In the genomic region with DNA sequence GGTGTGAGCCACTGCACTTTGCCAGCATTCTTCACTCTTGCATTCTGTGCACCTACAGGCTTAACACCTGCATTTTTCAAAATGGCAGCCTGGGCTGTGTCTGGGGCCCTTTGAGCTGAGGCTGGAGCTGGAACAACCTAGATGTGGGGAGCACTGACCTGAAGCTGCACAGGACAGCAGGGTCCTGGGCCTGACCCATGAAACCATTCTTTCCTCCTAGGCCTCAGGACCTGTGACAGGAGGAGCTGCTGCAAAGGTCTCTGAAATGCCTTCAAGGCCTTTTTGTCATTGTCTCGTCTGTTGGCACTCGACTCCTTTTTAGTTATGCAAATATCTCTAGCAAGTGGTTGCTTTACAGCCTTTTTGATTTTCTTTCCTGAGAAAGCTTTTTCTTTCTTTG, we compare ENCODE assay signal across 22 cellular contexts.
"Had no signal": no experiment of that assay in that cellular context is flagged by ENCODE, and none has a peak within 500 bp of the region (broad histone marks: within the 10 kb centered on the region; RNA-seq: fewer than 3 reads in every experiment).

No MANE protein-coding gene starts in this region.

- H3K4me3 Mint-ChIP-seq: activated CD4-positive, alpha-beta memory T cell treated with anti-CD3 and anti-CD28 coated beads for 36 hours; activated CD4-positive, alpha-beta T cell treated with anti-CD3 and anti-CD28 coated beads for 36 hours; activated CD4-positive, alpha-beta T cell treated with anti-CD3 and anti-CD28 coated beads, Interleukin-2, amount 10 ng/mL, durations not matched to agents 24 days and 14 days; activated CD8-positive, alpha-beta memory T cell treated with anti-CD3 and anti-CD28 coated beads, Interleukin-2, amount 10 ng/mL, durations not matched to agents 7 days and 5 days; activated CD8-positive, alpha-beta T cell treated with anti-CD3 and anti-CD28 coated beads, Interleukin-2, amount 10 ng/mL, durations not matched to agents 7 days and 5 days; activated naive CD4-positive, alpha-beta T cell treated with anti-CD3 and anti-CD28 coated beads, Interleukin-2, amount 10 ng/mL, durations not matched to agents 7 days and 5 days; activated naive CD8-positive, alpha-beta T cell; activated T-helper 1 cell treated with anti-CD3 and anti-CD28 coated beads, Interleukin-12 subunit alpha, Interleukin-12 subunit beta, Interleukin-2, Interleukin-4 antibody, amounts not matched to agents 30 ng/mL and 10 ng/mL and 1 ng/mL, durations not matched to agents 14 hours and 24 hours and 36 hours; central memory CD8-positive, alpha-beta T cell had no signal

- H3K27ac Mint-ChIP-seq: activated CD4-positive, alpha-beta memory T cell treated with anti-CD3 and anti-CD28 coated beads for 36 hours; activated CD4-positive, alpha-beta T cell treated with anti-CD3 and anti-CD28 coated beads for 36 hours; activated CD4-positive, alpha-beta T cell treated with anti-CD3 and anti-CD28 coated beads, Interleukin-2, amount 10 ng/mL, durations not matched to agents 24 days and 14 days; activated CD8-positive, alpha-beta memory T cell treated with anti-CD3 and anti-CD28 coated beads, Interleukin-2, amount 10 ng/mL, durations not matched to agents 7 days and 5 days; activated CD8-positive, alpha-beta T cell treated with anti-CD3 and anti-CD28 coated beads, Interleukin-2, amount 10 ng/mL, durations not matched to agents 7 days and 5 days; activated naive CD4-positive, alpha-beta T cell treated with anti-CD3 and anti-CD28 coated beads, Interleukin-2, amount 10 ng/mL, durations not matched to agents 7 days and 5 days; activated naive CD8-positive, alpha-beta T cell; activated T-helper 1 cell treated with anti-CD3 and anti-CD28 coated beads, Interleukin-12 subunit alpha, Interleukin-12 subunit beta, Interleukin-2, Interleukin-4 antibody, amounts not matched to agents 30 ng/mL and 10 ng/mL and 1 ng/mL, durations not matched to agents 14 hours and 24 hours and 36 hours; activated T-helper 2 cell treated with anti-CD3 and anti-CD28 coated beads, Interferon-gamma antibody, Interleukin-2, Interleukin-4, amounts not matched to agents 10 μg/mL and 5 μg/mL and 100 μg/mL, durations not matched to agents 14 hours and 24 hours and 36 hours had no signal

- H3K36me3 ChIP-seq: brain microvascular endothelial cell had no signal

- ATAC-seq: activated CD4-positive, alpha-beta T cell treated with anti-CD3 and anti-CD28 coated beads for 36 hours; activated CD8-positive, alpha-beta memory T cell treated with anti-CD3 and anti-CD28 coated beads, Interleukin-2, amount 10 ng/mL, durations not matched to agents 7 days and 5 days; activated CD8-positive, alpha-beta T cell treated with anti-CD3 and anti-CD28 coated beads, Interleukin-2, amount 10 ng/mL, durations not matched to agents 7 days and 5 days had no signal

- H3K27me3 Mint-ChIP-seq: activated naive CD8-positive, alpha-beta T cell; central memory CD8-positive, alpha-beta T cell had no signal

- DNase-seq: activated CD4-positive, alpha-beta memory T cell treated with anti-CD3 and anti-CD28 coated beads for 36 hours; activated CD4-positive, alpha-beta T cell treated with anti-CD3 and anti-CD28 coated beads for 36 hours; activated CD4-positive, alpha-beta T cell treated with anti-CD3 and anti-CD28 coated beads, Interleukin-2, amount 10 ng/mL, durations not matched to agents 24 days and 14 days; activated CD4-positive, CD25-positive, alpha-beta regulatory T cell; activated CD4-positive, CD25-positive, alpha-beta regulatory T cell treated with anti-CD3 and anti-CD28 coated beads, Interleukin-2, amount 50 U/mL, for 72 hours; activated CD8-positive, alpha-beta memory T cell treated with anti-CD3 and anti-CD28 coated beads, Interleukin-2, amount 10 ng/mL, durations not matched to agents 7 days and 5 days; activated CD8-positive, alpha-beta memory T cell treated with anti-CD3 and anti-CD28 coated beads, Interleukin-2, amount 50 U/mL, for 4 hours; activated CD8-positive, alpha-beta T cell treated with anti-CD3 and anti-CD28 coated beads, Interleukin-2, amount 10 ng/mL, durations not matched to agents 7 days and 5 days; activated naive CD4-positive, alpha-beta T cell treated with anti-CD3 and anti-CD28 coated beads, Interleukin-2, amount 10 ng/mL, durations not matched to agents 7 days and 5 days; activated T-cell treated with anti-CD3 and anti-CD28 coated beads for 4 hours; amniotic stem cell; anterior cingulate cortex; brain microvascular endothelial cell; cortex of kidney; dermis blood vessel endothelial cell; effector CD4-positive, alpha-beta T cell; foreskin fibroblast; T-helper 2 cell had no signal

- H3K27me3 ChIP-seq: brain microvascular endothelial cell had no signal
